In the genomic region with DNA sequence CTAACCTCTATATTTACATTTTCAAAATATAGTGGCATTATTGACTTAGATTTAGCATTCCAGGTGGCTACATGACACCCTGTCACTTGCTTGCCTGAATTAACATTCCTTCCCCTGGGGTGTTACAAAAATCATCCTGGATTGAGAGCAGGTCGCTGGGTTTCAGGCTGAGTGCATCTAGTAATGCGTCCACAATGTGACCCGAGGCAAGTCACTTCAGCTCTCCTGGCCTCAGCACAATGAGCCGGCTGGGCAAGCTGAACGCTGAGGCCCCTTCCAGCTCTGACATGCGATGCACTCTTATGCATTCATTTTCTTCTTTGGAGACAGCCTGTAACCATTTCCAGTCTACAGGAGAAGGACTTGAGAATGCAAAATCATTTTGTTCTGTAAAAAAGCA, we compare ENCODE assay signal across 30 cellular contexts.
DNase-seq lines count a peak whose midpoint lies in the region; ATAC-seq and TF ChIP-seq lines count a peak whose summit lies in the region.
"Had no signal": no experiment of that assay in that cellular context is flagged by ENCODE, and none has a peak within 500 bp of the region (broad histone marks: within the 10 kb centered on the region; RNA-seq: fewer than 3 reads in every experiment).

No MANE protein-coding gene starts in this region.

- intact Hi-C loops in Right ventricle myocardium inferior (cut with DNase I) (no loop called here), cardiac septum (cut with DNase I) (no loop called here)

- no peak overlapping the region for H3K27ac ChIP-seq in endodermal cell (ENCODE audit: low read depth, low read length)
- H3K27ac ChIP-seq: esophagus muscularis mucosa, foreskin keratinocyte, lower lobe of right lung, RWPE1, SK-N-MC had no signal

- H3K4me3 Mint-ChIP-seq in endodermal cell (no peak overlapping the region), type B pancreatic cell (peak overlapping the region; percentile 57)
- H3K4me3 Mint-ChIP-seq: activated CD4-positive, alpha-beta memory T cell treated with anti-CD3 and anti-CD28 coated beads, Interleukin-2, amount 10 ng/mL, durations not matched to agents 7 days and 5 days; activated naive CD4-positive, alpha-beta T cell treated with anti-CD3 and anti-CD28 coated beads, Interleukin-2, amount 10 ng/mL, durations not matched to agents 7 days and 5 days; CD4-positive, alpha-beta memory T cell; natural killer cell treated with Interleukin-12 subunit alpha and Interleukin-12 subunit beta and Interleukin-15 and Interleukin-18, amount 100 ng/mL, for 72 hours; stimulated activated effector memory CD8-positive, alpha-beta T cell treated with anti-CD3 and anti-CD28 coated beads, Interleukin-12 subunit alpha, Interleukin-12 subunit beta, amount 100 ng/mL, for 72 hours had no signal

- H3K4me1 ChIP-seq in endodermal cell (ENCODE audit: control insufficient read depth, insufficient read depth, low read length), result peaks cover 8% of the 10 kb centered on the region
- H3K4me1 ChIP-seq: foreskin keratinocyte, lower lobe of right lung had no signal

- WGBS in endodermal cell (ENCODE audit: insufficient coverage in 1 of 2, insufficient read length in 1 of 2), 2 experiments, result 51 to 54% methylated on average over 5 to 6 of the region's 6 CpGs

- H3K9me3 ChIP-seq in endodermal cell (ENCODE audit: control insufficient read depth, low read length), result peaks cover 5% of the 10 kb centered on the region
- H3K9me3 ChIP-seq: esophagus muscularis mucosa, lower lobe of right lung, mucosa of descending colon had no signal

- H3K9me3 Mint-ChIP-seq in endodermal cell, result peaks cover 1% of the 10 kb centered on the region
- H3K9me3 Mint-ChIP-seq in type B pancreatic cell, result no peaks in the 10 kb centered on the region
- H3K9me3 Mint-ChIP-seq: activated CD4-positive, alpha-beta memory T cell treated with anti-CD3 and anti-CD28 coated beads, Interleukin-2, amount 10 ng/mL, durations not matched to agents 7 days and 5 days had no signal

- no peaks in the 10 kb centered on the region for H3K36me3 ChIP-seq in endodermal cell (ENCODE audit: control insufficient read depth, insufficient read depth, low read length)
- H3K36me3 ChIP-seq: esophagus muscularis mucosa, lower lobe of right lung had no signal

- H3K36me3 Mint-ChIP-seq in endodermal cell (ENCODE audit: low read depth) (peaks cover 4% of the 10 kb centered on the region), type B pancreatic cell (no peaks in the 10 kb centered on the region)
- H3K36me3 Mint-ChIP-seq: activated naive CD4-positive, alpha-beta T cell treated with anti-CD3 and anti-CD28 coated beads, Interleukin-2, amount 10 ng/mL, durations not matched to agents 7 days and 5 days; CD4-positive, alpha-beta memory T cell; natural killer cell treated with Interleukin-12 subunit alpha and Interleukin-12 subunit beta and Interleukin-15 and Interleukin-18, amount 100 ng/mL, for 72 hours; stimulated activated effector memory CD8-positive, alpha-beta T cell treated with anti-CD3 and anti-CD28 coated beads, Interleukin-12 subunit alpha, Interleukin-12 subunit beta, amount 100 ng/mL, for 72 hours had no signal

- H3K27ac Mint-ChIP-seq in endodermal cell (no peak overlapping the region), type B pancreatic cell (peak overlapping the region; percentile 60)
- H3K27ac Mint-ChIP-seq: activated CD4-positive, alpha-beta memory T cell treated with anti-CD3 and anti-CD28 coated beads, Interleukin-2, amount 10 ng/mL, durations not matched to agents 7 days and 5 days; activated naive CD4-positive, alpha-beta T cell treated with anti-CD3 and anti-CD28 coated beads, Interleukin-2, amount 10 ng/mL, durations not matched to agents 7 days and 5 days; CD4-positive, alpha-beta memory T cell; natural killer cell treated with Interleukin-12 subunit alpha and Interleukin-12 subunit beta and Interleukin-15 and Interleukin-18, amount 100 ng/mL, for 72 hours; stimulated activated effector memory CD8-positive, alpha-beta T cell treated with anti-CD3 and anti-CD28 coated beads, Interleukin-12 subunit alpha, Interleukin-12 subunit beta, amount 100 ng/mL, for 72 hours had no signal

- DNase-seq in Right ventricle myocardium inferior (ENCODE audit: missing footprints) (peak; percentile 46), cardiac septum (ENCODE audit: low spot score) (no peak), endodermal cell (peak; percentile 53), medulla oblongata (ENCODE audit: extremely low spot score) (peak; percentile 63), type B pancreatic cell (ENCODE audit: extremely low spot score, unreplicated experiment) (no peak), HT-29 (ENCODE audit: low spot score) (no peak), cortex of kidney (lab: John Stamatoyannopoulos, UW) (no peak)
- DNase-seq in effector CD4-positive, alpha-beta T cell, result no peak
- DNase-seq: activated CD4-positive, alpha-beta memory T cell treated with anti-CD3 and anti-CD28 coated beads, Interleukin-2, amount 10 ng/mL, durations not matched to agents 7 days and 5 days; activated CD4-positive, alpha-beta T cell treated with anti-CD3 and anti-CD28 coated beads for 1 hour; activated CD8-positive, alpha-beta memory T cell treated with anti-CD3 and anti-CD28 coated beads, Interleukin-2, amount 50 U/mL, for 48 hours; activated naive CD4-positive, alpha-beta T cell treated with anti-CD3 and anti-CD28 coated beads, Interleukin-2, amount 10 ng/mL, durations not matched to agents 7 days and 5 days; AML-193; amniotic stem cell; CD4-positive, alpha-beta memory T cell; foreskin keratinocyte; H7; lower lobe of right lung; mucosa of descending colon; NCI-H1092; NCI-H1930; NCI-H446; stimulated activated CD4-positive, alpha-beta T cell treated with anti-CD3 and anti-CD28 coated beads, Interleukin-4, amount 100 ng/mL, for 24 hours; T-helper 2 cell had no signal

- H3K9ac ChIP-seq in endodermal cell (ENCODE audit: extremely low read depth, low read length, poor library complexity, severe bottlenecking), result no peak overlapping the region

- no peak overlapping the region for H3K4me3 ChIP-seq in endodermal cell (ENCODE audit: low read length)
- H3K4me3 ChIP-seq: esophagus muscularis mucosa, lower lobe of right lung, mucosa of descending colon, SK-N-MC had no signal

- H3K27me3 ChIP-seq in endodermal cell (ENCODE audit: control insufficient read depth, insufficient read depth, low read length, poor library complexity, severe bottlenecking), result no peaks in the 10 kb centered on the region
- H3K27me3 ChIP-seq: esophagus muscularis mucosa, foreskin keratinocyte had no signal

- TF ChIP-seq CTCF in endodermal cell (conservative IDR thresholded peaks at IDR 0.05) (no peak), type B pancreatic cell (conservative IDR thresholded peaks at IDR 0.05) (no peak)

- H3K27me3 Mint-ChIP-seq in endodermal cell (ENCODE audit: insufficient read depth) (no peaks in the 10 kb centered on the region), type B pancreatic cell (no peaks in the 10 kb centered on the region)
- H3K27me3 Mint-ChIP-seq: activated naive CD4-positive, alpha-beta T cell treated with anti-CD3 and anti-CD28 coated beads, Interleukin-2, amount 10 ng/mL, durations not matched to agents 7 days and 5 days had no signal

- ATAC-seq in Right ventricle myocardium inferior, result no peak
- ATAC-seq: foreskin keratinocyte; lower lobe of right lung; mucosa of descending colon; natural killer cell treated with Interleukin-12 subunit alpha and Interleukin-12 subunit beta and Interleukin-15 and Interleukin-18, amount 100 ng/mL, for 72 hours; sciatic nerve; stimulated activated effector memory CD8-positive, alpha-beta T cell treated with anti-CD3 and anti-CD28 coated beads, Interleukin-12 subunit alpha, Interleukin-12 subunit beta, amount 100 ng/mL, for 72 hours had no signal

- H3K4me1 Mint-ChIP-seq in endodermal cell (peaks cover 16% of the 10 kb centered on the region), type B pancreatic cell (ENCODE audit: unreplicated experiment) (peaks cover 7% of the 10 kb centered on the region)
- H3K4me1 Mint-ChIP-seq: activated naive CD4-positive, alpha-beta T cell treated with anti-CD3 and anti-CD28 coated beads, Interleukin-2, amount 10 ng/mL, durations not matched to agents 7 days and 5 days; stimulated activated effector memory CD8-positive, alpha-beta T cell treated with anti-CD3 and anti-CD28 coated beads, Interleukin-12 subunit alpha, Interleukin-12 subunit beta, amount 100 ng/mL, for 72 hours had no signal

Comparison
In these comparisons a context has a peak if more than half of its experiments do, and no peak if none do; other contexts are left out.
1. DNase-seq: peak in Right ventricle myocardium inferior (single experiment), endodermal cell (single experiment) and medulla oblongata (single experiment); none in cardiac septum (single experiment), type B pancreatic cell (single experiment), effector CD4-positive, alpha-beta T cell (single experiment), HT-29 (single experiment) and cortex of kidney (single experiment).